ENCODE assay signal across 16 cellular contexts in the genomic region with DNA sequence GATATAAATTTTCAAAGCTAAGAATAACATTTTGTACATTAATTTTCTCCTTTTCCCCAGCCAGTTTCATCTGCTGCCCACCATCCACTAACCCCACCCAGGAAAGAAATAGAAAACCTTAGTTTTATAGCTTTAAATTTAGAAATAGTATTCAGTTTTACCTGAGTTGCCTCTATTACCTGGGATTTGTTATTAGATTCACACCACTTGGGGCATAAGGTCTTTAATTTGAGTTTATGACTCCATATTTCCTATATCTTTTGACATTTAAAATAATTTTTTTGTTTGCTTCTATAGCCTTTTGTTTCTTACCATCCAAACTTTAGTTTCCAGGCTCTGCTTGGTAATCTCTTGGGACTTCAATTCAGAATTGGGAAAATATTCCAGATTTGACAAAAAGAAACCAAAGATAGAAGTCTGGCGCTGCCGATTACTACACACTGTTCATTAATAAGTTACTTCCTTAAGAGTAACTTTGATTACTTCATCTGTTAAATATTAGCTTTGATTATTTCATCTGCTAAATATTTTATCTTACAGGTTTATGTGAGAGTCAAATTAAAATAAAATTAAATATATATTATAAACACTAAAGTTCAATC.
DNase-seq lines count a peak whose midpoint lies in the region; ATAC-seq, FAIRE-seq and TF ChIP-seq lines count a peak whose summit lies in the region.
"Had no signal": no experiment of that assay in that cellular context is flagged by ENCODE, and none has a peak within 500 bp of the region (broad histone marks: within the 10 kb centered on the region; RNA-seq: fewer than 3 reads in every experiment).

No MANE protein-coding gene starts in this region.

- no TSS peak for BruUV-seq in PC-3 (replicated peaks; lab: Mats Ljungman, UMichigan)

- H3F3A ChIP-seq in PC-3 (ENCODE audit: low read length, unreplicated experiment) = no peaks in the 10 kb centered on the region

- H3K27me3 Mint-ChIP-seq in stimulated activated naive CD8-positive, alpha-beta T cell treated with anti-CD3 and anti-CD28 coated beads, Interleukin-15, amount 100 ng/mL, for 72 hours = no peaks in the 10 kb centered on the region
- H3K27me3 Mint-ChIP-seq: CD4-positive, alpha-beta memory T cell had no signal

- H3K27ac ChIP-seq in A549 = no peak overlapping the region; a peak in 1 of 6 replicates
- no peak overlapping the region for H3K27ac ChIP-seq in PC-3 (ENCODE audit: low read length)
- H3K27ac ChIP-seq: BLaER1, GM23248 had no signal

- TF ChIP-seq CTCF in A549 (IDR thresholded peaks at IDR 0.05) (no peak), PC-3 (conservative IDR thresholded peaks at IDR 0.05; ENCODE audit: low read depth, low read length) (no peak)

- no peak for FAIRE-seq in A549 (lab: Jason Lieb, UNC)
- FAIRE-seq: GM12878 had no signal

- H3K4me1 Mint-ChIP-seq in stimulated activated naive CD8-positive, alpha-beta T cell treated with anti-CD3 and anti-CD28 coated beads, Interleukin-15, amount 100 ng/mL, for 72 hours = no peaks in the 10 kb centered on the region
- H3K4me1 Mint-ChIP-seq: CD14-positive monocyte; CD4-positive, alpha-beta memory T cell had no signal

- H3K36me3 ChIP-seq in PC-3 (ENCODE audit: low read depth, low read length) = no peaks in the 10 kb centered on the region
- H3K36me3 ChIP-seq: BLaER1, HAP-1 had no signal

- POLR2A ChIA-PET in A549 (lab: Yijun Ruan, JAX) (no interaction called here), PC-3 (lab: Charles Lee; ENCODE audit: unreplicated experiment) (interaction anchor here (0.6 kb wide), 1 partner anchor 77 kb away, joined by 14 read pairs; no protein-coding TSS in a partner anchor)

- intact Hi-C loops in PC-3 (cut with micrococcal nuclease) = no loop called here

- H3K4me1 ChIP-seq in A549 = no peaks in the 10 kb centered on the region
- H3K4me1 ChIP-seq in PC-3 (ENCODE audit: insufficient read depth, low read length) = no peaks in the 10 kb centered on the region
- H3K4me1 ChIP-seq: BLaER1, HAP-1 had no signal

- no peak for TF ChIP-seq EP300 in A549 (IDR thresholded peaks at IDR 0.05)

- no peaks in the 10 kb centered on the region for H3K9me2 ChIP-seq in PC-3 (replicated peaks; ENCODE audit: low read length)

- H4K20me1 ChIP-seq in PC-3 (ENCODE audit: low read length) = no peaks in the 10 kb centered on the region
- H4K20me1 ChIP-seq: BLaER1 had no signal

- H3K9me3 ChIP-seq in A549 = no peaks in the 10 kb centered on the region
- no peaks in the 10 kb centered on the region for H3K9me3 ChIP-seq in PC-3 (ENCODE audit: low read length)
- H3K9me3 ChIP-seq: BLaER1 had no signal

- H3K4me2 ChIP-seq in A549 (peak overlapping the region; percentile 44; the same call in 2 of the 3 replicates), PC-3 (ENCODE audit: low read length) (peak overlapping the region; percentile 30; the same call in 1 of the 2 replicates)
- H3K4me2 ChIP-seq: BLaER1 had no signal

- WGBS in A549 (ENCODE audit: missing lambda C conversion rate) = 51% methylated on average over 2 of the region's 2 CpGs

- H3K4me3 ChIP-seq in A549 = peak overlapping the region; percentile 15; the same call in 1 of the 3 replicates
- H3K4me3 ChIP-seq in PC-3 (ENCODE audit: low read length) = no peak overlapping the region
- H3K4me3 ChIP-seq: BLaER1, GM12878, GM23248, HAP-1 had no signal

- no peaks in the 10 kb centered on the region for H3K27me3 ChIP-seq in PC-3 (ENCODE audit: low read length)
- H3K27me3 ChIP-seq: BLaER1 had no signal

- no peak for TF ChIP-seq RAD21 in A549 (conservative IDR thresholded peaks at IDR 0.05 in 1 of 2, IDR thresholded peaks at IDR 0.05 in 1 of 2)

- H3K79me2 ChIP-seq in PC-3 (ENCODE audit: low read length) = no peaks in the 10 kb centered on the region

- H2AFZ ChIP-seq in PC-3 (ENCODE audit: low read length) = 0 out of 2 replicates have a peak overlapping the region, but pooled peaks have one; percentile 41
- H2AFZ ChIP-seq: GM23248 had no signal

- CTCF ChIA-PET in A549 (lab: Yijun Ruan, JAX) (interaction anchor here (1.0 kb wide), 1 partner anchor 354 kb away, joined by 3 read pairs; no protein-coding TSS in a partner anchor), PC-3 (lab: Charles Lee) (interaction anchor here (0.6 kb wide), 1 partner anchor 165 kb away, joined by 3 read pairs; no protein-coding TSS in a partner anchor)

- no peak overlapping the region for H3K9ac ChIP-seq in PC-3 (ENCODE audit: low read length)
- H3K9ac ChIP-seq: BLaER1, GM23248 had no signal

- H3K27ac Mint-ChIP-seq in stimulated activated naive CD8-positive, alpha-beta T cell treated with anti-CD3 and anti-CD28 coated beads, Interleukin-15, amount 100 ng/mL, for 72 hours = no peak overlapping the region
- H3K27ac Mint-ChIP-seq: CD14-positive monocyte; CD4-positive, alpha-beta memory T cell had no signal

- H3K9me3 Mint-ChIP-seq in stimulated activated naive CD8-positive, alpha-beta T cell treated with anti-CD3 and anti-CD28 coated beads, Interleukin-15, amount 100 ng/mL, for 72 hours = peaks cover 3 to 7% of the 10 kb centered on the region in 2 donors
- H3K9me3 Mint-ChIP-seq: CD14-positive monocyte had no signal

- no peak for TF ChIP-seq POLR2A in A549 (IDR thresholded peaks at IDR 0.05; ENCODE audit: low read length)

- ATAC-seq in A549 (no peak), PC-3 (no peak), left lobe of liver (peak; percentile 77)
- no peak for ATAC-seq in stimulated activated naive CD8-positive, alpha-beta T cell treated with anti-CD3 and anti-CD28 coated beads, Interleukin-15, amount 100 ng/mL, for 72 hours
- ATAC-seq: GM12878 had no signal

- DNase-seq in A549 (ENCODE audit: low read depth in 1 of 2, low spot score in 1 of 2) = no peak
- no peak for DNase-seq in PC-3
- DNase-seq in left lobe of liver (ENCODE audit: low spot score) = no peak
- DNase-seq in NCI-H1092 (lab: John Stamatoyannopoulos, UW) = no peak
- DNase-seq in stimulated activated naive CD8-positive, alpha-beta T cell treated with anti-CD3 and anti-CD28 coated beads, Interleukin-15, amount 100 ng/mL, for 72 hours = no peak
- DNase-seq in activated CD4-positive, alpha-beta T cell treated with anti-CD3 and anti-CD28 coated beads for 1 hour = no peak
- DNase-seq: CD4-positive, alpha-beta memory T cell; DMS 273 treated with DMSO at 0.1 percent for 48 hours; DMS53; DND-41; EL; GM23248 had no signal

- no peak overlapping the region for H3K4me3 Mint-ChIP-seq in stimulated activated naive CD8-positive, alpha-beta T cell treated with anti-CD3 and anti-CD28 coated beads, Interleukin-15, amount 100 ng/mL, for 72 hours
- H3K4me3 Mint-ChIP-seq: CD14-positive monocyte; CD4-positive, alpha-beta memory T cell had no signal

TF ChIP-seq in A549, 52 proteins besides CTCF, POLR2A, EP300 and RAD21:
- no peak for TF ChIP-seq RARB (CRISPR knock-in tag; IDR thresholded peaks at IDR 0.05)
- no peak for TF ChIP-seq FOSL2 (IDR thresholded peaks at IDR 0.05)
- no peak for TF ChIP-seq FOSL2 (CRISPR knock-in tag; IDR thresholded peaks at IDR 0.05)
- TF ChIP-seq MYC (IDR thresholded peaks at IDR 0.05; ENCODE audit: borderline replicate concordance, low read length) = no peak
- TF ChIP-seq PHF8 (IDR thresholded peaks at IDR 0.05; ENCODE audit: borderline replicate concordance, low read depth) = no peak
- no peak for TF ChIP-seq RCOR1 (IDR thresholded peaks at IDR 0.05; ENCODE audit: low read depth, low read length)
- no peak for TF ChIP-seq FOSB (CRISPR knock-in tag; IDR thresholded peaks at IDR 0.05)
- no peak for TF ChIP-seq HES2 (IDR thresholded peaks at IDR 0.05)
